17 cellular contexts compared by ENCODE assay signal in the genomic region with DNA sequence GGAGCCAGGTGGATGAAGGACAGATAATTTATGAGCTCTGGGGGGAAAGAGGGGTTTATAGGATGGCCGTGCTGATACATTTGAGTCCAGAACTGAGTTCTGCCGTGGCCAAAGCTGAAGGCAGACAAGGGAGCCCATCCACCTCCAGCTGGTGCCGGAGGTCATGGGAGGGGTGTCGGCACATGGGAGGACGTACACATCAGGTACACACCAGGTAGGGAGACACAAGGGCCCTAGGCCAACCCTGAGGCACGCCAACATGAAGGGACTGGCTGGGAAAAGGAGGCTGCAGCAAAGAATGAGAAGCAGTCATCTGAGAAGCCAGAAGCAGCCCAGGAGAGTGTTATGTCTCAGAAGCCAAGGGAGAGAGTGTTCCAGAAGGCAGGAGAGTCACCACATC. TPM values are rescaled to one million over a fixed set of nuclear protein-coding genes. Genes with fewer than 3 reads are reported as not detected.
DNase-seq lines count a peak whose midpoint lies in the region; ATAC-seq, FAIRE-seq and TF ChIP-seq lines count a peak whose summit lies in the region.
"Had no signal": no experiment of that assay in that cellular context is flagged by ENCODE, and none has a peak within 500 bp of the region (broad histone marks: within the 10 kb centered on the region; RNA-seq: fewer than 3 reads in every experiment).

No MANE protein-coding gene starts in this region.

- peaks cover 0 to 19% (median 14%) of the 10 kb centered on the region in 4 donors for H3K4me1 ChIP-seq in sigmoid colon

- H3K27ac ChIP-seq in sigmoid colon = no peak overlapping the region

- H3K4me3 Mint-ChIP-seq in stimulated activated naive CD8-positive, alpha-beta T cell treated with anti-CD3 and anti-CD28 coated beads, Interleukin-15, Interleukin-2, amounts not matched to agents 100 ng/mL and 50 ng/mL, for 24 hours = no peak overlapping the region
- H3K4me3 Mint-ChIP-seq in stimulated activated naive CD8-positive, alpha-beta T cell treated with anti-CD3 and anti-CD28 coated beads, Interleukin-15, amount 100 ng/mL, for 72 hours = no peak overlapping the region
- peak overlapping the region in 5 of 8 donors; percentile 16 to 80 (median 61) for H3K4me3 Mint-ChIP-seq in naive B cell
- no peak overlapping the region for H3K4me3 Mint-ChIP-seq in stimulated activated memory B cell treated with anti-CD40 and anti-IgM and Interleukin-4, amounts not matched to agents 10 μg/mL and 1 μg/mL and 100 μg/mL, for 72 hours

- FAIRE-seq in RCC 7860 (lab: Jason Lieb, UNC) = no peak
- FAIRE-seq: A204.1 had no signal

- whole genome bisulfite sequencing in sigmoid colon, 2 donors = 86 to 91% methylated on average over 6 of the region's 6 CpGs

- peaks cover 0 to 63% (median 36%) of the 10 kb centered on the region in 3 donors for H3K27me3 ChIP-seq in sigmoid colon

- H3K9me3 Mint-ChIP-seq in stimulated activated naive CD8-positive, alpha-beta T cell treated with anti-CD3 and anti-CD28 coated beads, Interleukin-15, Interleukin-2, amounts not matched to agents 100 ng/mL and 50 ng/mL, for 24 hours = no peaks in the 10 kb centered on the region
- no peaks in the 10 kb centered on the region for H3K9me3 Mint-ChIP-seq in stimulated activated naive CD8-positive, alpha-beta T cell treated with anti-CD3 and anti-CD28 coated beads, Interleukin-15, amount 100 ng/mL, for 72 hours
- no peaks in the 10 kb centered on the region for H3K9me3 Mint-ChIP-seq in naive B cell
- no peaks in the 10 kb centered on the region for H3K9me3 Mint-ChIP-seq in stimulated activated memory B cell treated with anti-CD40 and anti-IgM and Interleukin-4, amounts not matched to agents 10 μg/mL and 1 μg/mL and 100 μg/mL, for 72 hours

- no peak for TF ChIP-seq POLR2A in sigmoid colon (IDR thresholded peaks at IDR 0.05)

- no peak overlapping the region for H3K4me3 ChIP-seq in sigmoid colon

- peak overlapping the region; percentile 29 for H3K27ac Mint-ChIP-seq in stimulated activated naive CD8-positive, alpha-beta T cell treated with anti-CD3 and anti-CD28 coated beads, Interleukin-15, Interleukin-2, amounts not matched to agents 100 ng/mL and 50 ng/mL, for 24 hours
- peak overlapping the region in 1 of 2 donors; percentile 3 for H3K27ac Mint-ChIP-seq in stimulated activated naive CD8-positive, alpha-beta T cell treated with anti-CD3 and anti-CD28 coated beads, Interleukin-15, amount 100 ng/mL, for 72 hours
- H3K27ac Mint-ChIP-seq in naive B cell = no peak overlapping the region
- no peak overlapping the region for H3K27ac Mint-ChIP-seq in stimulated activated memory B cell treated with anti-CD40 and anti-IgM and Interleukin-4, amounts not matched to agents 10 μg/mL and 1 μg/mL and 100 μg/mL, for 72 hours

- no peak for DNase-seq in stimulated activated naive CD8-positive, alpha-beta T cell treated with anti-CD3 and anti-CD28 coated beads, Interleukin-15, amount 100 ng/mL, for 72 hours
- peak; percentile 37 for DNase-seq in cerebellar cortex (ENCODE audit: low spot score)
- DNase-seq in naive B cell = no peak
- DNase-seq in effector CD8-positive, alpha-beta T cell (lab: John Stamatoyannopoulos, UW) = no peak
- DNase-seq in RCC 7860 (ENCODE audit: low spot score) = no peak
- no peak for DNase-seq in sigmoid colon
- DNase-seq: COR-L47, DMS79, NCI-H1694 treated with DMSO at 0.1 percent for 48 hours, NCI-H446, NCI-H526 had no signal

- H3K9me3 ChIP-seq in sigmoid colon = no peaks in the 10 kb centered on the region

- intact Hi-C loops in sigmoid colon (cut with DNase I) = no loop called here

- no peak for ATAC-seq in stimulated activated naive CD8-positive, alpha-beta T cell treated with anti-CD3 and anti-CD28 coated beads, Interleukin-15, amount 100 ng/mL, for 72 hours
- ATAC-seq in naive B cell (ENCODE audit: low read depth in 2 of 2) = no peak
- no peak for ATAC-seq in stimulated activated memory B cell treated with anti-CD40 and anti-IgM and Interleukin-4, amounts not matched to agents 10 μg/mL and 1 μg/mL and 100 μg/mL, for 72 hours
- ATAC-seq: Right ventricle myocardium inferior had no signal

- peaks cover 62% of the 10 kb centered on the region for H3K27me3 Mint-ChIP-seq in stimulated activated naive CD8-positive, alpha-beta T cell treated with anti-CD3 and anti-CD28 coated beads, Interleukin-15, Interleukin-2, amounts not matched to agents 100 ng/mL and 50 ng/mL, for 24 hours
- H3K27me3 Mint-ChIP-seq in stimulated activated naive CD8-positive, alpha-beta T cell treated with anti-CD3 and anti-CD28 coated beads, Interleukin-15, amount 100 ng/mL, for 72 hours = peaks cover 55% of the 10 kb centered on the region
- H3K27me3 Mint-ChIP-seq in naive B cell = peaks cover 37 to 57% (median 48%) of the 10 kb centered on the region in 3 donors
- H3K27me3 Mint-ChIP-seq in stimulated activated memory B cell treated with anti-CD40 and anti-IgM and Interleukin-4, amounts not matched to agents 10 μg/mL and 1 μg/mL and 100 μg/mL, for 72 hours = peaks cover 48% of the 10 kb centered on the region

- no peaks in the 10 kb centered on the region for H3K36me3 Mint-ChIP-seq in stimulated activated naive CD8-positive, alpha-beta T cell treated with anti-CD3 and anti-CD28 coated beads, Interleukin-15, Interleukin-2, amounts not matched to agents 100 ng/mL and 50 ng/mL, for 24 hours (ENCODE audit: low read depth)
- H3K36me3 Mint-ChIP-seq in naive B cell = no peaks in the 10 kb centered on the region
- H3K36me3 Mint-ChIP-seq in stimulated activated memory B cell treated with anti-CD40 and anti-IgM and Interleukin-4, amounts not matched to agents 10 μg/mL and 1 μg/mL and 100 μg/mL, for 72 hours = no peaks in the 10 kb centered on the region

- no peak for TF ChIP-seq CTCF in sigmoid colon (IDR thresholded peaks at IDR 0.05)

- no peaks in the 10 kb centered on the region for H3K36me3 ChIP-seq in sigmoid colon

- peaks cover 15% of the 10 kb centered on the region for H3K4me1 Mint-ChIP-seq in stimulated activated naive CD8-positive, alpha-beta T cell treated with anti-CD3 and anti-CD28 coated beads, Interleukin-15, Interleukin-2, amounts not matched to agents 100 ng/mL and 50 ng/mL, for 24 hours (ENCODE audit: low read depth)
- H3K4me1 Mint-ChIP-seq in stimulated activated naive CD8-positive, alpha-beta T cell treated with anti-CD3 and anti-CD28 coated beads, Interleukin-15, amount 100 ng/mL, for 72 hours = peaks cover 10% of the 10 kb centered on the region
- H3K4me1 Mint-ChIP-seq in naive B cell = peaks cover 10 to 18% (median 15%) of the 10 kb centered on the region in 3 donors
- peaks cover 11% of the 10 kb centered on the region for H3K4me1 Mint-ChIP-seq in stimulated activated memory B cell treated with anti-CD40 and anti-IgM and Interleukin-4, amounts not matched to agents 10 μg/mL and 1 μg/mL and 100 μg/mL, for 72 hours

- no peak for TF ChIP-seq EP300 in sigmoid colon (IDR thresholded peaks at IDR 0.05)

RNA-seq across cellular contexts. Expression of a gene that starts 2.1 kb away (rescaled TPM):
- polyA plus RNA-seq in naive B cell (ENCODE audit: low read depth in 6 of 6) = under 1 TPM in 5 of 6 donors, not detected in 1; 0.08 to 0.65 (median 0.16) TPM
- 1 to 10 TPM in 2 of 4 donors, under 1 TPM in 2; 0.33 to 1.6 (median 0.81) TPM for total RNA-seq in sigmoid colon
- 1 to 10 TPM in 1 of 3 donors, under 1 TPM in 2; 0.60 to 1.4 (median 0.69) TPM for polyA plus RNA-seq in sigmoid colon

RNA-seq across cellular contexts. Expression of a gene that starts 18.3 kb away (rescaled TPM):
- polyA plus RNA-seq in naive B cell (ENCODE audit: low read depth in 6 of 6) (1 to 10 TPM in 3 of 6 donors, under 1 TPM in 2, not detected in 1; 0.34 to 1.1 (median 1.0) TPM), sigmoid colon (under 1 TPM in 1 of 3 donors, not detected in 2; 0.23 TPM)
- 1 to 10 TPM in 1 of 4 donors, not detected in 3; 2.2 TPM for total RNA-seq in sigmoid colon
- total RNA-seq: M059J, Right ventricle myocardium inferior had no signal
- polyA plus RNA-seq: CD14-positive monocyte had no signal

RNA-seq across cellular contexts. Expression of a gene that starts 18.5 kb away (rescaled TPM):
- polyA plus RNA-seq in naive B cell (ENCODE audit: low read depth in 6 of 6) (not detected), sigmoid colon (not detected)
- total RNA-seq in sigmoid colon = under 1 TPM in 1 of 4 donors, not detected in 3; 0.36 TPM
- total RNA-seq: M059J, Right ventricle myocardium inferior had no signal
- polyA plus RNA-seq: CD14-positive monocyte had no signal

RNA-seq across cellular contexts. Expression of a gene that starts 35.3 kb away (rescaled TPM):
- polyA plus RNA-seq in naive B cell (ENCODE audit: low read depth in 6 of 6) (10 to 100 TPM; 11.9 to 22.8 (median 18.5) TPM), sigmoid colon (10 to 100 TPM; 21.7 to 37.7 (median 25.2) TPM)
- 10 to 100 TPM in 2 of 4 donors, 1 to 10 TPM in 2; 7.4 to 22.4 (median 9.7) TPM for total RNA-seq in sigmoid colon

Comparison
In these comparisons a context has a peak if more than half of its experiments do, and no peak if none do; other contexts are left out.
1. H3K4me3 Mint-ChIP-seq: peak in naive B cell (5 of 8); none in stimulated activated naive CD8-positive, alpha-beta T cell treated with anti-CD3 and anti-CD28 coated beads, Interleukin-15, Interleukin-2, amounts not matched to agents 100 ng/mL and 50 ng/mL, for 24 hours (single experiment), stimulated activated naive CD8-positive, alpha-beta T cell treated with anti-CD3 and anti-CD28 coated beads, Interleukin-15, amount 100 ng/mL, for 72 hours (0 of 2) and stimulated activated memory B cell treated with anti-CD40 and anti-IgM and Interleukin-4, amounts not matched to agents 10 μg/mL and 1 μg/mL and 100 μg/mL, for 72 hours (single experiment).